Comparison of ENCODE assay signal across 8 cellular contexts in the genomic region with DNA sequence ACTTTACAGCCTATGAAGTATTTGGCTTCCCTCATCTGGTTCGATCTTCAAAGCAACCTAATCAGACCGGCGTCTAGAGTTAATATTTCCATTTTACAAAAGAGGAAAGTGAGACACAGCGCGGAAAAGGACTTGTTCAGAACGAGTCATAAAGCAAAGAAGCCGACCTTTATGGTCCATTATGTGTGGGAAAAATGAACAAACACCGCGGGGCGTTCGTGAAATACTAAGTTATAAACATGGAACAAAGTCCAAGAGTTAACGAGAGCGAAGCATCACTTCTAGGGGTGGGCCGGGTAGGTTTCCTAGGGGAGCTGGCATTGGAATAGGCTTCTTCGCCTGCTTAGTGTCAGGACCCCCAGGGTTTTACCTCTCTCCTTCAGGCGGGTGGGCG. TPM values are rescaled to one million over a fixed set of nuclear protein-coding genes. Genes with fewer than 3 reads are reported as not detected.
DNase-seq lines count a peak whose midpoint lies in the region; TF ChIP-seq lines count a peak whose summit lies in the region.

No MANE protein-coding gene starts in this region.

- no peaks in the 10 kb centered on the region for H3K27me3 Mint-ChIP-seq in activated naive CD8-positive, alpha-beta T cell

- CTCF ChIA-PET in AG04449 (lab: Yijun Ruan, JAX) = interaction anchor here (0.8 to 2.9 kb wide), 4 partner anchors 14 to 88 kb away, joined by 3 to 14 read pairs (median 4); no protein-coding TSS in a partner anchor

- peak overlapping the region; percentile 90 for H3K4me3 ChIP-seq in AG04449 (ENCODE audit: low read depth, low read length)
- peak overlapping the region; percentile 62 for H3K4me3 ChIP-seq in HFF-Myc (replicated peaks; ENCODE audit: low read depth, low read length)
- H3K4me3 ChIP-seq in kidney epithelial cell (ENCODE audit: low read depth, low read length) = peak overlapping the region; percentile 69

- H3K4me3 Mint-ChIP-seq in activated naive CD8-positive, alpha-beta T cell = peak overlapping the region; percentile 95

- peak overlapping the region; percentile 70 for H3K27ac ChIP-seq in substantia nigra (ENCODE audit: low read depth, low read length, poor library complexity, severe bottlenecking)

- no peak for TF ChIP-seq CTCF in AG04449 (IDR thresholded peaks at IDR 0.05; ENCODE audit: insufficient read depth, low read length, missing control alignments)
- TF ChIP-seq CTCF in HFF-Myc (IDR thresholded peaks at IDR 0.05; ENCODE audit: low read depth, low read length, missing control alignments) = no peak
- TF ChIP-seq CTCF in kidney epithelial cell (IDR thresholded peaks at IDR 0.05; ENCODE audit: insufficient read depth, low read length, poor library complexity, severe bottlenecking) = no peak

- peaks cover 22% of the 10 kb centered on the region for H3K4me1 Mint-ChIP-seq in activated naive CD8-positive, alpha-beta T cell (ENCODE audit: low read depth)

- peaks cover 2% of the 10 kb centered on the region for H3K27me3 ChIP-seq in kidney epithelial cell (ENCODE audit: control insufficient read depth, insufficient read depth, low read length)

- H3K27ac Mint-ChIP-seq in activated naive CD8-positive, alpha-beta T cell = peak overlapping the region; percentile 84

- no peaks in the 10 kb centered on the region for H3K9me3 Mint-ChIP-seq in activated naive CD8-positive, alpha-beta T cell (ENCODE audit: low read depth)

- no peaks in the 10 kb centered on the region for H3K36me3 ChIP-seq in kidney epithelial cell (ENCODE audit: control insufficient read depth, insufficient read depth, low read length)

- POLR2A ChIA-PET in AG04449 (lab: Yijun Ruan, JAX) = no interaction called here

- DNase-seq in AG04449 (ENCODE audit: low read depth, low spot score) = no peak
- no peak for DNase-seq in HFF-Myc (ENCODE audit: extremely low read depth, low read depth)
- no peak for DNase-seq in kidney epithelial cell (ENCODE audit: low read depth)
- DNase-seq in substantia nigra (lab: John Stamatoyannopoulos, UW) = peak in 1 of 49 donors; percentile 35
- DNase-seq in NCI-H526 treated with DMSO at 0.1 percent for 48 hours (lab: John Stamatoyannopoulos, UW) = no peak
- no peak for DNase-seq in globus pallidus (ENCODE audit: low spot score)
- no peak for DNase-seq in AML-193 (lab: John Stamatoyannopoulos, UW)

- H3K36me3 Mint-ChIP-seq in activated naive CD8-positive, alpha-beta T cell = peaks cover 7% of the 10 kb centered on the region

RNA-seq across cellular contexts. Expression of a gene that starts 0.6 kb away (rescaled TPM):
- total RNA-seq in kidney epithelial cell = 11.0 and 16.2 TPM in 2 replicates

RNA-seq across cellular contexts. Expression of a gene that starts 27.6 kb away (rescaled TPM):
- 5.0 and 6.2 TPM in 2 replicates for total RNA-seq in kidney epithelial cell

RNA-seq across cellular contexts. Expression of a gene that starts 31.5 kb away (rescaled TPM):
- total RNA-seq in kidney epithelial cell = 8.3 and 14.9 TPM in 2 replicates
